16 cellular contexts compared by ENCODE assay signal in the genomic region with DNA sequence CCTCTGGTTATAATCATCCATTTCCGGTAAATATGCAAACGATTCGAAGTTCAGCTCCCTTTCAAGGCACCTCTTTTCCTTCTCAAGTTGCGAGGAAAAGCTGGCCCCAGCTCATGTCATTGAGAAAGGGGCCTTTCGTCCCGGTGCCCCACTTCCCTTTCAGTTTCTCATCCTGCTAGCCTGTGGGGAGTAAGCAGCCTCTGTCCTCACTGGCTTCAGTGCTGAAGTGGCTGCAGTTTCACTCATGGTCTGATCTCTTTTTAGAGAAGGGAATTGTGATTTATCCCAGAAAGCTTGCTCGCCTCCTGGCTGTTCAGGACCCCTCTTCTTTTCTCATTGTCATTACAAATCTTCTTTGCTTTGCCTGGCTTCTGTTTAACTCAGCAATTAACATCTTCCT.
"Had no signal": no experiment of that assay in that cellular context is flagged by ENCODE, and none has a peak within 500 bp of the region (broad histone marks: within the 10 kb centered on the region; RNA-seq: fewer than 3 reads in every experiment).

No MANE protein-coding gene starts in this region.

- H3K27me3 ChIP-seq: esophagus squamous epithelium, pancreas, suprapubic skin had no signal

- H3K36me3 Mint-ChIP-seq: activated naive CD4-positive, alpha-beta T cell treated with anti-CD3 and anti-CD28 coated beads, Interleukin-2, amount 50 U/mL, for 24 hours; naive B cell had no signal

- H3K27ac ChIP-seq: esophagus squamous epithelium, pancreas, suprapubic skin, WERI-Rb-1 had no signal

- H3K27ac Mint-ChIP-seq: activated CD4-positive, alpha-beta memory T cell treated with anti-CD3 and anti-CD28 coated beads, Interleukin-2, amount 10 ng/mL, durations not matched to agents 7 days and 5 days; activated CD4-positive, alpha-beta T cell treated with anti-CD3 and anti-CD28 coated beads for 36 hours; activated naive CD4-positive, alpha-beta T cell treated with anti-CD3 and anti-CD28 coated beads, Interleukin-2, amount 50 U/mL, for 24 hours; stimulated activated naive CD8-positive, alpha-beta T cell treated with anti-CD3 and anti-CD28 coated beads, Interleukin-15, Interleukin-2, amounts not matched to agents 100 ng/mL and 50 ng/mL, for 24 hours; type B pancreatic cell had no signal

- H3K9me3 ChIP-seq: esophagus squamous epithelium, pancreas, suprapubic skin had no signal

- H3K4me1 Mint-ChIP-seq: activated CD4-positive, alpha-beta memory T cell treated with anti-CD3 and anti-CD28 coated beads, Interleukin-2, amount 10 ng/mL, durations not matched to agents 7 days and 5 days; activated CD4-positive, alpha-beta T cell treated with anti-CD3 and anti-CD28 coated beads for 36 hours; activated naive CD4-positive, alpha-beta T cell treated with anti-CD3 and anti-CD28 coated beads, Interleukin-2, amount 50 U/mL, for 24 hours; naive B cell had no signal

- H3K4me3 ChIP-seq: esophagus squamous epithelium, pancreas, suprapubic skin had no signal

- H3K36me3 ChIP-seq: esophagus squamous epithelium, pancreas, suprapubic skin, WERI-Rb-1 had no signal

- H3K27me3 Mint-ChIP-seq: activated CD4-positive, alpha-beta memory T cell treated with anti-CD3 and anti-CD28 coated beads, Interleukin-2, amount 10 ng/mL, durations not matched to agents 7 days and 5 days; type B pancreatic cell had no signal

- ATAC-seq: activated CD4-positive, alpha-beta T cell treated with anti-CD3 and anti-CD28 coated beads for 36 hours; activated T-cell treated with anti-CD3 and anti-CD28 coated beads, Interleukin-2, amount 50 U/mL, for 4 hours; left colon; pancreas; sciatic nerve had no signal

- DNase-seq: activated CD4-positive, alpha-beta memory T cell treated with anti-CD3 and anti-CD28 coated beads, Interleukin-2, amount 10 ng/mL, durations not matched to agents 7 days and 5 days; activated CD4-positive, alpha-beta T cell treated with anti-CD3 and anti-CD28 coated beads for 36 hours; activated effector memory CD4-positive, alpha-beta T cell treated with Interleukin-2 at 50 U/mL for 16 hours; activated T-cell treated with anti-CD3 and anti-CD28 coated beads, Interleukin-2, amount 50 U/mL, for 4 hours; esophagus squamous epithelium; glutamatergic neuron; hypothalamus; left colon; naive B cell; pancreas; WERI-Rb-1 had no signal

- H3K4me3 Mint-ChIP-seq: activated CD4-positive, alpha-beta memory T cell treated with anti-CD3 and anti-CD28 coated beads, Interleukin-2, amount 10 ng/mL, durations not matched to agents 7 days and 5 days; activated CD4-positive, alpha-beta T cell treated with anti-CD3 and anti-CD28 coated beads for 36 hours; activated naive CD4-positive, alpha-beta T cell treated with anti-CD3 and anti-CD28 coated beads, Interleukin-2, amount 50 U/mL, for 24 hours; activated T-cell treated with anti-CD3 and anti-CD28 coated beads, Interleukin-2, amount 50 U/mL, for 4 hours; naive B cell; stimulated activated naive CD8-positive, alpha-beta T cell treated with anti-CD3 and anti-CD28 coated beads, Interleukin-15, Interleukin-2, amounts not matched to agents 100 ng/mL and 50 ng/mL, for 24 hours; type B pancreatic cell had no signal

- H3K4me1 ChIP-seq: esophagus squamous epithelium, pancreas, suprapubic skin had no signal

- H3K9me3 Mint-ChIP-seq: activated naive CD4-positive, alpha-beta T cell treated with anti-CD3 and anti-CD28 coated beads, Interleukin-2, amount 50 U/mL, for 24 hours had no signal
